8 cellular contexts compared by ENCODE assay signal in the genomic region with DNA sequence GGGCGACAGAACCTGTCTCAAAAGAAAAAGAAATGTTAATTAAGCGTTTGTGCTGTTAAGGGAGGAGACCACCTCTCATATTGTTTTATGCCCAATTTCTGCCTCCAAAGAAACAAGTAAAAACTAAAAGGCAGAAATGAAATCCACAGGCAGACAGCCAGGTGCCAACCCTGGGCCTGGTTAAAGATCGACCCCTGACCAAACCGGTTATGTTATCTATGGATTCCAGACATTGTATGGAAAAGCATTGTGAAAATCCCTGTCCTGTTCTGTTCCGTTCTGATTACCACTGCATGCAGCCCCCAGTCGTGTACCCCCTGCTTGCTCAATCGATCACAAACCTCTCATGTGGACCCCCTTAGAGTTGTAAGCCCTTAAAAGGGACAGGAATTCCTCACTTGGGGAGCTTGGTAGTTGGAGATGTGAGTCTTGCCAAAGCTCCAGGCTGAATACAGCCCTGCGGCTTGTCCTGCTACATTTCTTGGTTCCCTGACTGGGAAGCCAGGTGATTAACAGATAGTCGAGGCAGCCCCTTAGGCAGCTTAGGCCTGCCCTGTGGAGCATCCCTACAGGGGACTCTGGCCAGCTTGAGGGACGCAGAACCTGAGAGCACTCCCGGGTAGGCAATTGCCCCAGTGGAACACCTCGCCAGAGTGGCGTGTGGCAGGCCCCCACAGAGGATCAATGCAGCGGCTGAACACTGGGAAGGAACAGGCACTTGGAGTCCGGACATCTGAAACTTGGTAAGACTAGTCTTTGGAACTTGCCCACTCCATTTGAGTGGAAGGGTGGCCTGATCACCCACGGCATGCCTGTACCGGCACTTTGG. TPM values are rescaled to one million over a fixed set of nuclear protein-coding genes. Genes with fewer than 3 reads are reported as not detected.
DNase-seq lines count a peak whose midpoint lies in the region; ATAC-seq and TF ChIP-seq lines count a peak whose summit lies in the region.

No MANE protein-coding gene starts in this region.

- CTCF ChIA-PET in Caco-2 (lab: Charles Lee) (interaction anchor here (0.6 to 1.2 kb wide), 2 partner anchors 34 to 50 kb away, joined by 3 to 4 read pairs; a partner anchor contains a TSS), PC-9 (lab: Charles Lee) (no interaction called here)

- POLR2A ChIA-PET in Caco-2 (lab: Charles Lee) (interaction anchor here (0.6 to 1.4 kb wide), 5 partner anchors 35 to 134 kb away, joined by 3 to 7 read pairs (median 4); a partner anchor contains a TSS), PC-9 (lab: Charles Lee; ENCODE audit: unreplicated experiment) (interaction anchor here (0.5 to 1.2 kb wide), 6 partner anchors 11 to 500 kb away, joined by 3 to 28 read pairs (median 4); a partner anchor contains a TSS)

- peak; percentile 61 to 80 for DNase-seq in Caco-2
- DNase-seq in PC-9, result no peak
- no peak for DNase-seq in epithelial cell of esophagus (ENCODE audit: low read depth)
- no peak for DNase-seq in foreskin melanocyte
- DNase-seq in C1 segment of cervical spinal cord (lab: John Stamatoyannopoulos, UW), result no peak

- H3K4me3 Mint-ChIP-seq in Caco-2 (ENCODE audit: unreplicated experiment), result peak overlapping the region; percentile 97

- H3K27me3 ChIP-seq in Caco-2 (replicated peaks; ENCODE audit: control insufficient read depth, insufficient read depth, low read length) (no peaks in the 10 kb centered on the region), PC-9 (ENCODE audit: insufficient read depth, low read depth) (no peaks in the 10 kb centered on the region), parathyroid adenoma (ENCODE audit: control insufficient read depth, insufficient read depth, low read length) (no peaks in the 10 kb centered on the region)

- H3K4me3 ChIP-seq in Caco-2 (ENCODE audit: low read depth, low read length), result peak overlapping the region; percentile 30
- peak overlapping the region; percentile 80; the same call in 1 of the 2 replicates for H3K4me3 ChIP-seq in PC-9
- H3K4me3 ChIP-seq in epithelial cell of esophagus (ENCODE audit: low read length), result peak overlapping the region; percentile 90
- H3K4me3 ChIP-seq in parathyroid adenoma (ENCODE audit: low read depth, low read length), result peak overlapping the region; percentile 94

- ATAC-seq in HG02981 (IDR thresholded peaks at IDR 0.05; ENCODE audit: unreplicated experiment) (no peak), GM18870 (IDR thresholded peaks at IDR 0.05; ENCODE audit: unreplicated experiment) (no peak)

- peak overlapping the region; percentile 71 for H2AFZ ChIP-seq in PC-9
- H2AFZ ChIP-seq in parathyroid adenoma, result peak overlapping the region; percentile 87

- H3K9me3 ChIP-seq in Caco-2 (no peaks in the 10 kb centered on the region), PC-9 (ENCODE audit: insufficient read depth, low read depth) (no peaks in the 10 kb centered on the region), parathyroid adenoma (ENCODE audit: control insufficient read depth, low read length) (no peaks in the 10 kb centered on the region)

- H3K4me1 Mint-ChIP-seq in Caco-2 (ENCODE audit: low read depth, unreplicated experiment), result peaks cover 56% of the 10 kb centered on the region

- H3K79me2 ChIP-seq in PC-9 (ENCODE audit: low read depth), result peaks cover 21% of the 10 kb centered on the region
- H3K79me2 ChIP-seq in parathyroid adenoma, result peaks cover 13% of the 10 kb centered on the region

- H3K4me1 ChIP-seq in Caco-2, result peaks cover 50% of the 10 kb centered on the region
- H3K4me1 ChIP-seq in PC-9 (replicated peaks; ENCODE audit: insufficient read depth), result peaks cover 24% of the 10 kb centered on the region
- peaks cover 11% of the 10 kb centered on the region for H3K4me1 ChIP-seq in parathyroid adenoma

- H3K9me2 ChIP-seq in PC-9 (ENCODE audit: insufficient read depth), result no peaks in the 10 kb centered on the region

- H3K9ac ChIP-seq in parathyroid adenoma, result no peak overlapping the region

- no peaks in the 10 kb centered on the region; the same call in 1 of the 2 replicates for H4K20me1 ChIP-seq in PC-9 (ENCODE audit: insufficient read depth)

- no peaks in the 10 kb centered on the region for H3K27me3 Mint-ChIP-seq in Caco-2 (ENCODE audit: insufficient read depth, unreplicated experiment)

- H3K4me2 ChIP-seq in PC-9 (peak overlapping the region; percentile 92), parathyroid adenoma (ENCODE audit: low read length) (peak overlapping the region; percentile 92)

- no TSS peak for BruUV-seq in Caco-2 (replicated peaks; lab: Mats Ljungman, UMichigan)
- BruUV-seq in PC-9 (replicated peaks; lab: Mats Ljungman, UMichigan), result no TSS peak

- H3F3A ChIP-seq in PC-9 (ENCODE audit: insufficient read depth, low read depth), result peaks cover 4% of the 10 kb centered on the region; the same call in 1 of the 2 replicates

- TF ChIP-seq CTCF in Caco-2 (IDR thresholded peaks at IDR 0.05; ENCODE audit: insufficient read depth in 1 of 2, low read depth in 1 of 2, low read length in 1 of 2, severe bottlenecking in 1 of 2, unreplicated experiment in 1 of 2) (no peak), PC-9 (conservative IDR thresholded peaks at IDR 0.05) (no peak), epithelial cell of esophagus (IDR thresholded peaks at IDR 0.05; ENCODE audit: insufficient read depth, low read depth, low read length, missing control alignments) (no peak), parathyroid adenoma (IDR thresholded peaks at IDR 0.05) (no peak)

- peaks cover 77% of the 10 kb centered on the region for H3K36me3 Mint-ChIP-seq in Caco-2 (ENCODE audit: insufficient read depth, unreplicated experiment)

- H3K36me3 ChIP-seq in Caco-2 (ENCODE audit: control insufficient read depth, insufficient read depth, low read length) (peaks cover 2% of the 10 kb centered on the region; the same call in 1 of the 2 replicates), PC-9 (ENCODE audit: low read depth) (0 out of 2 replicates have a peak, but pooled peaks cover 10% of the 10 kb centered on the region), parathyroid adenoma (ENCODE audit: control insufficient read depth, insufficient read depth, low read length) (no peaks in the 10 kb centered on the region)

- intact Hi-C loops in Caco-2 (cut with micrococcal nuclease; ENCODE audit: unreplicated experiment), result loop anchor here (2.0 to 10.0 kb wide), 2 partner anchors 33 to 99 kb away; a partner anchor contains a TSS
- intact Hi-C loops in PC-9 (cut with micrococcal nuclease; ENCODE audit: unreplicated experiment), result loop anchor here (2.0 to 5.0 kb wide), 2 partner anchors 69 to 133 kb away; a partner anchor contains a TSS

- H3K27ac ChIP-seq in PC-9 (no peak overlapping the region), parathyroid adenoma (peak overlapping the region; percentile 78)

- peak overlapping the region; percentile 99 for H3K27ac Mint-ChIP-seq in Caco-2 (ENCODE audit: unreplicated experiment)

- H3K9me3 Mint-ChIP-seq in Caco-2 (ENCODE audit: unreplicated experiment), result no peaks in the 10 kb centered on the region

RNA-seq across cellular contexts. Expression of a gene that starts 0.7 kb away (rescaled TPM):
- total RNA-seq in Caco-2 (2022) (38.6 and 48.2 TPM in 2 replicates), PC-9 (2021) (14.3 and 15.1 TPM in 2 replicates)

RNA-seq across cellular contexts. Expression of a gene that starts 14.6 kb away (rescaled TPM):
- total RNA-seq in Caco-2 (2022), result 32.5 and 35.4 TPM in 2 replicates
- total RNA-seq in PC-9 (2021), result 21.2 and 25.2 TPM in 2 replicates

RNA-seq across cellular contexts. Expression of a gene that starts 34.2 kb away (rescaled TPM):
- total RNA-seq in Caco-2 (2022) (70.5 and 78.0 TPM in 2 replicates), PC-9 (2021) (62.2 and 68.0 TPM in 2 replicates)

RNA-seq across cellular contexts. Expression of a gene that starts 46.0 kb away (rescaled TPM):
- total RNA-seq in Caco-2 (2022) (6.2 and 9.1 TPM in 2 replicates), PC-9 (2021) (19.0 and 21.3 TPM in 2 replicates)

Comparison
In these comparisons a context has a peak if more than half of its experiments do, and no peak if none do; other contexts are left out.
1. DNase-seq: peak in Caco-2 (2 of 2); none in PC-9 (0 of 2), epithelial cell of esophagus (single experiment), foreskin melanocyte (single experiment) and C1 segment of cervical spinal cord (0 of 14).
2. H3K4me3 ChIP-seq: peak in every context shown above with its lines; median percentile 94 in parathyroid adenoma; 90 in epithelial cell of esophagus; 80 in PC-9; 30 in Caco-2.